ENCODE assay signal across 18 cellular contexts in the genomic region with DNA sequence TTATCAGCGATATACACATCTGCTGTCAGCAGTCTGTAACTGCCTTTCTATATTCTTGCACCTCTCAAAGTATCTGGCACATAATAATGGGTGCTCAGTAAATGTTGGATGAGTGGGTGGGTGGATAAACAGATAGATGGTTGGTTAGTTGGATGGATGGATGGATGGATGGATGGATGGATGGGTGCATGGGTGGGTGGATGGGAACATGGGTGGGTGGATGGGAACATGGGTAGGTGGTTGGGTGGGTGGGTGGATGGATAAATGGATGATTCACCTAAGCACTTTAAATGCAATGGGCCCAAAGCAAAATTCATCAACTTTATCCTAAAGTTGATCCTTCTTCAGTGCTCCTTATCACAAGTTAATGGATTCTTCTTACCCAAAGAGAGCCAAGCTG.
"Had no signal": no experiment of that assay in that cellular context is flagged by ENCODE, and none has a peak within 500 bp of the region (broad histone marks: within the 10 kb centered on the region; RNA-seq: fewer than 3 reads in every experiment).

No MANE protein-coding gene starts in this region.

- H3K27ac Mint-ChIP-seq: IgD-negative memory B cell had no signal

- H3K9me3 Mint-ChIP-seq: IgD-negative memory B cell had no signal

- H3K4me3 Mint-ChIP-seq: IgD-negative memory B cell had no signal

- ATAC-seq: K562 had no signal

- H3K27me3 Mint-ChIP-seq: IgD-negative memory B cell had no signal

- DNase-seq: Kasumi-1, MM.1S, NCI-H1092 treated with DMSO at 0.1 percent for 48 hours, NCI-H1436, NCI-H187, NCI-H2029, NCI-H2081 treated with DMSO at 0.1 percent for 48 hours, NCI-H2171, NCI-H446, NCI-H510A, NCI-H524 treated with DMSO at 0.1 percent for 48 hours, NCI-H69, NCI-H774, Right ventricle myocardium superior, RPMI8226, SIG-M5 had no signal

- H3K4me1 Mint-ChIP-seq: IgD-negative memory B cell had no signal
